ENCODE assay signal across 20 cellular contexts in the genomic region with DNA sequence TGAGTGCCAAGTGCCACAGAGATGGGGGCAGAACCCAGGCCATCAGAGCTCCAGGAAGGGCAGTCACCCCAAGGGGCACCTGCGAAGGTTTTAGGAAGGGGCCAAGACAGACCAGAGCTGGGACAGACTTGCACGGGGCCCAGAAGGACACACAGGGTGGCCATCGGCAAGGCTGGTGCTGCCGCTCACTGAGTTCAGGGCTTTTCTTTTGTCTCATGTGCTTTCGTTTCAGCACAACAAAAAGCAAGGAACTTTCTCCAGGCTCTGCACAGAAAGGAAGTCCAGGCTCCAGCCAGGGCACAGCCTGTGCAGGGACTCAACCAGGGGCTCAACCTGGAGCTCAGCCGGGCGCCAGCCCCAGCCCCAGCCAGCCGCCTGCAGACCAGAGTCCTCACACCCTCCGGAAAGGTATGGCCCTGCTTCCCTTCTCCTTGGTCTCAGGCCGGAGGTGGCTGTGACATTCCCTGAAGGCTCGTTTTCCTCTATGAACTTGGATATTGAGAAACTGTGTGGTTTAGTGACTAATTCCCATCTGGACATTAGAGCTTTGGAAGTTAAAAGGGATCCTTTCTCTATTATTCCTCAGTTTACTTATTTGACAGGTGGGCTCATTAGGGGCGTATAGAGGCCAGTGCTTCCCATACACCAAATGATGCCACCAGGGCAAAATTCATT.
"Had no signal": no experiment of that assay in that cellular context is flagged by ENCODE, and none has a peak within 500 bp of the region (broad histone marks: within the 10 kb centered on the region; RNA-seq: fewer than 3 reads in every experiment).

No MANE protein-coding gene starts in this region.

- H3K36me3 ChIP-seq: brain microvascular endothelial cell, gastrocnemius medialis, pancreas, suprapubic skin, tibial nerve had no signal

- H3K4me1 Mint-ChIP-seq: activated naive CD4-positive, alpha-beta T cell treated with anti-CD3 and anti-CD28 coated beads, Interleukin-2, amount 50 U/mL, for 24 hours had no signal

- DNase-seq: activated gamma-delta T cell treated with Interleukin-2 at 50 U/mL for 16 hours; activated T-cell treated with anti-CD3 and anti-CD28 coated beads, Interleukin-2, amount 50 U/mL, for 1 hour; brain microvascular endothelial cell; caudate nucleus; effector CD8-positive, alpha-beta T cell; gastrocnemius medialis; hippocampal formation; left cardiac atrium; pancreas; right cardiac atrium; stimulated activated CD4-positive, alpha-beta T cell treated with anti-CD3 and anti-CD28 coated beads, Interleukin-2, amount 100 ng/mL, for 24 hours; stomach had no signal

- H3K27ac ChIP-seq: brain microvascular endothelial cell, gastrocnemius medialis, pancreas, skin epidermis, stomach, suprapubic skin, tibial nerve had no signal

- H3K27ac Mint-ChIP-seq: activated naive CD4-positive, alpha-beta T cell treated with anti-CD3 and anti-CD28 coated beads, Interleukin-2, amount 50 U/mL, for 24 hours; dendritic cell treated with granulocyte-macrophage colony-stimulating factor and Interleukin-4, amounts not matched to agents 40 ng/mL and 50 ng/mL, for 4 days; memory B cell; nephron; stimulated activated memory B cell treated with anti-CD40 and anti-IgM and Interleukin-4, amounts not matched to agents 10 μg/mL and 1 μg/mL and 100 μg/mL, for 72 hours had no signal

- H3K4me1 ChIP-seq: pancreas had no signal

- H3K27me3 ChIP-seq: brain microvascular endothelial cell, pancreas, suprapubic skin, tibial nerve had no signal

- H3K9me3 Mint-ChIP-seq: activated naive CD4-positive, alpha-beta T cell treated with anti-CD3 and anti-CD28 coated beads, Interleukin-2, amount 50 U/mL, for 24 hours; dendritic cell treated with granulocyte-macrophage colony-stimulating factor and Interleukin-4, amounts not matched to agents 40 ng/mL and 50 ng/mL, for 4 days; memory B cell; nephron; stimulated activated memory B cell treated with anti-CD40 and anti-IgM and Interleukin-4, amounts not matched to agents 10 μg/mL and 1 μg/mL and 100 μg/mL, for 72 hours had no signal

- H3K4me3 ChIP-seq: gastrocnemius medialis, pancreas, skin epidermis, stomach, suprapubic skin, tibial nerve had no signal

- H3K9me3 ChIP-seq: gastrocnemius medialis, pancreas, stomach, suprapubic skin, tibial nerve had no signal

- H3K36me3 Mint-ChIP-seq: activated naive CD4-positive, alpha-beta T cell treated with anti-CD3 and anti-CD28 coated beads, Interleukin-2, amount 50 U/mL, for 24 hours; memory B cell had no signal

- ATAC-seq: gastrocnemius medialis; left cardiac atrium; pancreas; right cardiac atrium; stimulated activated memory B cell treated with anti-CD40 and anti-IgM and Interleukin-4, amounts not matched to agents 10 μg/mL and 1 μg/mL and 100 μg/mL, for 72 hours had no signal

- H3K4me3 Mint-ChIP-seq: activated naive CD4-positive, alpha-beta T cell treated with anti-CD3 and anti-CD28 coated beads, Interleukin-2, amount 50 U/mL, for 24 hours; dendritic cell treated with granulocyte-macrophage colony-stimulating factor and Interleukin-4, amounts not matched to agents 40 ng/mL and 50 ng/mL, for 4 days; memory B cell; nephron; stimulated activated memory B cell treated with anti-CD40 and anti-IgM and Interleukin-4, amounts not matched to agents 10 μg/mL and 1 μg/mL and 100 μg/mL, for 72 hours had no signal
